ENCODE assay signal across 2 cellular contexts in the genomic region with DNA sequence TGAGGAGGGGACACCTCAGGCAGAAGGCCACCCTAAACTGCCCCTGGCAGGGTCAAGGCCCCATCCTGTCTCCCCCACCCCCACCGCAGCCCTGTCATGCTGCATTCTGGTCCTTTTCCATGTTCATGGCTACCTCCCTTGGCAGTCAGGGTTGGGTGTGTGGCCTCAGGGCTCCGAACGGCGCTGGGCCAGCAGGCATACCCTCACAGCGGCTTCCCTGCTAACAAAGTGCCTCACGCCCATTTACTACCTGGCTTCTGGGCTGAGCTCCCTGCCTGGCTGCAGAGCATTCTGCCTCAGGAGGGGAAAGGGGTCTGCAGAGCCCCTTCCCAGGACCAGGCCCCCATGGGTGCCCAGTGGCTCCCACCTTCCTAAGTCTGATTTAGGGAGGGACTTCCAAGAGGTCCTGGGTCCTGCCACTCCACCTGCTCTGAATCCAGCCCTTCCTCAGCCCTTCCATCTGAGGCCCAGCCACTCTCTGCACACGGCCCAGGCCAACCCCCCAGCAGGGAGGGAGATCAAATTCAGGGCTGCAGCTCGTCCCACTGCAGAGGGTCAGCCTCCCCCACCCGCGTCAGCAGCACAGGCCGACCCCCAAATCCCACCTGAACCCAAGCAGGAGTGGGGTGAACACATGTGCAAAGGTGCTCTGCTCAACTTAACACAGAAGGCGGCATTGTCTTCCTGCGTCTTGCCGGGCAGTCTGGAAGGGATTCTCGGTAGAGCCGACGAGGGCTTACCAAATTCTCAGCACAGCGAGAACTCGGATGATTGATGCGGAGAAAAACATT.
TF ChIP-seq lines count a peak whose summit lies in the region.

No MANE protein-coding gene starts in this region.

TF ChIP-seq in SK-N-SH, 30 proteins besides CTCF, POLR2A, EP300 and RAD21 (continued from another document):
- TF ChIP-seq POLR2AphosphoS5 (IDR thresholded peaks at IDR 0.05; ENCODE audit: low read depth, low read length), result no peak
- no peak for TF ChIP-seq FOXJ3 (CRISPR knock-in tag; IDR thresholded peaks at IDR 0.05)
- TF ChIP-seq RXRA (IDR thresholded peaks at IDR 0.05; ENCODE audit: borderline replicate concordance, low read depth), result no peak
- TF ChIP-seq RFX5 (IDR thresholded peaks at IDR 0.05; ENCODE audit: low read length), result no peak
- TF ChIP-seq TAF1 (IDR thresholded peaks at IDR 0.05; ENCODE audit: borderline replicate concordance, low read depth, low read length), result no peak
- TF ChIP-seq FOXM1 (IDR thresholded peaks at IDR 0.05; ENCODE audit: low read depth), result no peak
- TF ChIP-seq NRF1 (IDR thresholded peaks at IDR 0.05; ENCODE audit: low read depth, low read length), result no peak

TF ChIP-seq in SK-N-SH treated with all-trans-retinoic acid at 6 μM for 48 hours, 23 proteins besides CTCF, POLR2A, EP300 and RAD21:
- TF ChIP-seq, protein P1, sequence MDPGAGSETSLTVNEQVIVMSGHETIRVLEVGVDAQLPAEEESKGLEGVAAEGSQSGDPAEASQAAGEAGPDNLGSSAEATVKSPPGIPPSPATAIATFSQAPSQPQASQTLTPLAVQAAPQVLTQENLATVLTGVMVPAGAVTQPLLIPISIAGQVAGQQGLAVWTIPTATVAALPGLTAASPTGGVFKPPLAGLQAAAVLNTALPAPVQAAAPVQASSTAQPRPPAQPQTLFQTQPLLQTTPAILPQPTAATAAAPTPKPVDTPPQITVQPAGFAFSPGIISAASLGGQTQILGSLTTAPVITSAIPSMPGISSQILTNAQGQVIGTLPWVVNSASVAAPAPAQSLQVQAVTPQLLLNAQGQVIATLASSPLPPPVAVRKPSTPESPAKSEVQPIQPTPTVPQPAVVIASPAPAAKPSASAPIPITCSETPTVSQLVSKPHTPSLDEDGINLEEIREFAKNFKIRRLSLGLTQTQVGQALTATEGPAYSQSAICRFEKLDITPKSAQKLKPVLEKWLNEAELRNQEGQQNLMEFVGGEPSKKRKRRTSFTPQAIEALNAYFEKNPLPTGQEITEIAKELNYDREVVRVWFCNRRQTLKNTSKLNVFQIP (CRISPR knock-in tag; IDR thresholded peaks at IDR 0.05; ENCODE audit: borderline replicate concordance, low read depth), result no peak
- TF ChIP-seq ZNF565 (CRISPR knock-in tag; conservative IDR thresholded peaks at IDR 0.05; ENCODE audit: low read depth) (no peak), RARB (CRISPR knock-in tag; IDR thresholded peaks at IDR 0.05) (no peak), SNAI2 (CRISPR knock-in tag; IDR thresholded peaks at IDR 0.05) (no peak)
- TF ChIP-seq, protein P2, sequence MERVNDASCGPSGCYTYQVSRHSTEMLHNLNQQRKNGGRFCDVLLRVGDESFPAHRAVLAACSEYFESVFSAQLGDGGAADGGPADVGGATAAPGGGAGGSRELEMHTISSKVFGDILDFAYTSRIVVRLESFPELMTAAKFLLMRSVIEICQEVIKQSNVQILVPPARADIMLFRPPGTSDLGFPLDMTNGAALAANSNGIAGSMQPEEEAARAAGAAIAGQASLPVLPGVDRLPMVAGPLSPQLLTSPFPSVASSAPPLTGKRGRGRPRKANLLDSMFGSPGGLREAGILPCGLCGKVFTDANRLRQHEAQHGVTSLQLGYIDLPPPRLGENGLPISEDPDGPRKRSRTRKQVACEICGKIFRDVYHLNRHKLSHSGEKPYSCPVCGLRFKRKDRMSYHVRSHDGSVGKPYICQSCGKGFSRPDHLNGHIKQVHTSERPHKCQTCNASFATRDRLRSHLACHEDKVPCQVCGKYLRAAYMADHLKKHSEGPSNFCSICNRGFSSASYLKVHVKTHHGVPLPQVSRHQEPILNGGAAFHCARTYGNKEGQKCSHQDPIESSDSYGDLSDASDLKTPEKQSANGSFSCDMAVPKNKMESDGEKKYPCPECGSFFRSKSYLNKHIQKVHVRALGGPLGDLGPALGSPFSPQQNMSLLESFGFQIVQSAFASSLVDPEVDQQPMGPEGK (CRISPR knock-in tag; IDR thresholded peaks at IDR 0.05; ENCODE audit: borderline replicate concordance), result no peak
